8 cellular contexts compared by ENCODE assay signal in genomic region chr2:85324639-85325465, GRCh38. TPM values are rescaled to one million over a fixed set of nuclear protein-coding genes. Genes with fewer than 3 reads are reported as not detected.
A peak's percentile ranks its signal among the peaks of the same experiment; 100 is the strongest.
DNase-seq lines count a peak whose midpoint lies in the region; ATAC-seq, FAIRE-seq and TF ChIP-seq lines count a peak whose summit lies in the region.

No MANE protein-coding gene starts in this region.

- H3K4me1 Mint-ChIP-seq in memory B cell, result peaks cover 60% of the 10 kb centered on the region

- H3K4me3 ChIP-seq in ACC112 (ENCODE audit: low read depth, low read length) (peak overlapping the region; percentile 96), ascending aorta (peak overlapping the region; percentile 79 to 83)

- peaks cover 69% of the 10 kb centered on the region for H3K79me2 ChIP-seq in ACC112 (ENCODE audit: control insufficient read depth, insufficient read depth, low read length, unreplicated experiment)

- peak overlapping the region; percentile 98 for H3K4me3 Mint-ChIP-seq in memory B cell

- no peak for FAIRE-seq in D721Med (lab: Jason Lieb, UNC)

- intact Hi-C loops in ascending aorta (cut with DNase I), result no loop called here

- H3K27ac Mint-ChIP-seq in memory B cell, result peak overlapping the region; percentile 35

- H3K27me3 Mint-ChIP-seq in memory B cell, result no peaks in the 10 kb centered on the region

- ATAC-seq in memory B cell (ENCODE audit: low read depth), result no peak
- no peak for ATAC-seq in GM18520 (IDR thresholded peaks at IDR 0.05; ENCODE audit: unreplicated experiment)
- no peak for ATAC-seq in HG03354 (IDR thresholded peaks at IDR 0.05; ENCODE audit: poor library complexity, severe bottlenecking, unreplicated experiment)

- H3K4me1 ChIP-seq in ACC112 (ENCODE audit: control insufficient read depth, insufficient read depth, low read length, unreplicated experiment) (peaks cover 16% of the 10 kb centered on the region), ascending aorta (peaks cover 12 to 52% of the 10 kb centered on the region in 2 donors)

- DNase-seq in HK-2 (ENCODE audit: unreplicated experiment), result peak; percentile 17
- DNase-seq in ascending aorta (ENCODE audit: low spot score in 2 of 2), result no peak
- DNase-seq in memory B cell (ENCODE audit: low spot score in 2 of 2), result no peak
- DNase-seq in D721Med (ENCODE audit: insufficient read length, low spot score), result no peak
- DNase-seq in superior temporal gyrus (ENCODE audit: extremely low spot score), result no peak

- H3K27ac ChIP-seq in ACC112 (ENCODE audit: low read depth, low read length), result peak overlapping the region; percentile 9; the same call in 1 of the 2 replicates
- H3K27ac ChIP-seq in ascending aorta, result no peak overlapping the region

- TF ChIP-seq CTCF in ascending aorta (IDR thresholded peaks at IDR 0.05) (no peak), D721Med (IDR thresholded peaks at IDR 0.05; ENCODE audit: insufficient read depth, missing control alignments) (no peak)

- H3K9me3 ChIP-seq in ascending aorta, result no peaks in the 10 kb centered on the region

- peaks cover 41% of the 10 kb centered on the region for H3K36me3 Mint-ChIP-seq in memory B cell

- H2AFZ ChIP-seq in ACC112 (ENCODE audit: low read length, unreplicated experiment), result no peak overlapping the region

- H3K36me3 ChIP-seq in ACC112 (ENCODE audit: insufficient read depth, low read length) (peaks cover 53% of the 10 kb centered on the region), ascending aorta (peaks cover 36 to 53% of the 10 kb centered on the region in 2 donors)

- H3K27me3 ChIP-seq in ACC112 (ENCODE audit: insufficient read depth, low read length) (no peaks in the 10 kb centered on the region), ascending aorta (no peaks in the 10 kb centered on the region)

- no peaks in the 10 kb centered on the region for H3K9me3 Mint-ChIP-seq in memory B cell

RNA-seq across cellular contexts. Expression of gene TGOLN2, which starts 2.9 kb away (rescaled TPM):
- 111 TPM for total RNA-seq in ascending aorta

RNA-seq across cellular contexts. Expression of gene RETSAT, which starts 29.5 kb away (rescaled TPM):
- 20.6 TPM for total RNA-seq in ascending aorta

RNA-seq across cellular contexts. Expression of gene ELMOD3, which starts 29.7 kb away (rescaled TPM):
- total RNA-seq in ascending aorta, result 7.1 TPM
